1 cellular context compared by ENCODE assay signal in the genomic region with DNA sequence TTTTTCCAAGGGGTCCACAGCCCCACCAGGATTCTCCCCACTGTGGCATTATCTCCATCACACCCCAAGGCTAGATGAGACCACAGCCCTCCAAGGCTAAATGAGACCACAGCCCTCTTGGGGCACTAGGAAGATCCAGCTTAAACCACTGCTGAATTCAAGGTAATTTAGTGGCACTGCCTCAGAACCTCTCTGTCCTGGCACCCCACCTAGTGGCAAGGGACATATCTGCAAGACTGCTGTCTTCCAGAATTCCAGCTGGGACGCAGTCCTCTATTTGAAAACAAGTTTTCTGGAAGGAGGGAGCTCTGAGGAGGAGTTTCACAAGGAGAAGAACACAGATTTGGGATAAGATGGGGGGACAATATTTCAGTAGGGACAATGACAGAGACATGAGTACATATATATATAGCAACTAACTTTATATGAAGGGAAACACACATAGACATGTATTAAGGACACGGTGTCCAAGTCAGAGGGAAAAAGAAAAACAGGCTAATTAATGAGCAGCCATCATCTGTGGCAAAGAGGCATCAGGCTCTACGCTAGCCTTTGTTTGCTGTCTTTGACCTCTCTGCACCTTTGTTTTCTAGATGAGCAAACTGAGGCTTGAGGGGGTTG.
TF ChIP-seq lines count a peak whose summit lies in the region.

No MANE protein-coding gene starts in this region.

TF ChIP-seq in WTC11, 78 proteins besides CTCF, POLR2A, EP300 and RAD21:
- TF ChIP-seq EMX1 (CRISPR knock-in tag; IDR thresholded peaks at IDR 0.05) (no peak), FOXP1 (CRISPR knock-in tag; IDR thresholded peaks at IDR 0.05; ENCODE audit: borderline replicate concordance) (no peak), HMGA2 (CRISPR knock-in tag; IDR thresholded peaks at IDR 0.05) (no peak), ZNF416 (CRISPR knock-in tag; IDR thresholded peaks at IDR 0.05) (no peak), SOX15 (CRISPR knock-in tag; IDR thresholded peaks at IDR 0.05) (no peak), ETV6 (CRISPR knock-in tag; IDR thresholded peaks at IDR 0.05) (no peak), ZNF396 (CRISPR knock-in tag; IDR thresholded peaks at IDR 0.05; ENCODE audit: borderline replicate concordance) (no peak), TP53 (CRISPR knock-in tag; IDR thresholded peaks at IDR 0.05) (no peak), TCF7 (CRISPR knock-in tag; IDR thresholded peaks at IDR 0.05; ENCODE audit: low read depth) (no peak), ZNF263 (CRISPR knock-in tag; IDR thresholded peaks at IDR 0.05; ENCODE audit: low read depth) (no peak), FOXK1 (CRISPR knock-in tag; IDR thresholded peaks at IDR 0.05) (no peak), SMAD3 (CRISPR knock-in tag; IDR thresholded peaks at IDR 0.05; ENCODE audit: borderline replicate concordance) (no peak), ZNF232 (CRISPR knock-in tag; IDR thresholded peaks at IDR 0.05) (no peak), OVOL2 (CRISPR knock-in tag; IDR thresholded peaks at IDR 0.05; ENCODE audit: borderline replicate concordance) (no peak), SP1 (CRISPR knock-in tag; conservative IDR thresholded peaks at IDR 0.05) (no peak)
- TF ChIP-seq, protein P1, sequence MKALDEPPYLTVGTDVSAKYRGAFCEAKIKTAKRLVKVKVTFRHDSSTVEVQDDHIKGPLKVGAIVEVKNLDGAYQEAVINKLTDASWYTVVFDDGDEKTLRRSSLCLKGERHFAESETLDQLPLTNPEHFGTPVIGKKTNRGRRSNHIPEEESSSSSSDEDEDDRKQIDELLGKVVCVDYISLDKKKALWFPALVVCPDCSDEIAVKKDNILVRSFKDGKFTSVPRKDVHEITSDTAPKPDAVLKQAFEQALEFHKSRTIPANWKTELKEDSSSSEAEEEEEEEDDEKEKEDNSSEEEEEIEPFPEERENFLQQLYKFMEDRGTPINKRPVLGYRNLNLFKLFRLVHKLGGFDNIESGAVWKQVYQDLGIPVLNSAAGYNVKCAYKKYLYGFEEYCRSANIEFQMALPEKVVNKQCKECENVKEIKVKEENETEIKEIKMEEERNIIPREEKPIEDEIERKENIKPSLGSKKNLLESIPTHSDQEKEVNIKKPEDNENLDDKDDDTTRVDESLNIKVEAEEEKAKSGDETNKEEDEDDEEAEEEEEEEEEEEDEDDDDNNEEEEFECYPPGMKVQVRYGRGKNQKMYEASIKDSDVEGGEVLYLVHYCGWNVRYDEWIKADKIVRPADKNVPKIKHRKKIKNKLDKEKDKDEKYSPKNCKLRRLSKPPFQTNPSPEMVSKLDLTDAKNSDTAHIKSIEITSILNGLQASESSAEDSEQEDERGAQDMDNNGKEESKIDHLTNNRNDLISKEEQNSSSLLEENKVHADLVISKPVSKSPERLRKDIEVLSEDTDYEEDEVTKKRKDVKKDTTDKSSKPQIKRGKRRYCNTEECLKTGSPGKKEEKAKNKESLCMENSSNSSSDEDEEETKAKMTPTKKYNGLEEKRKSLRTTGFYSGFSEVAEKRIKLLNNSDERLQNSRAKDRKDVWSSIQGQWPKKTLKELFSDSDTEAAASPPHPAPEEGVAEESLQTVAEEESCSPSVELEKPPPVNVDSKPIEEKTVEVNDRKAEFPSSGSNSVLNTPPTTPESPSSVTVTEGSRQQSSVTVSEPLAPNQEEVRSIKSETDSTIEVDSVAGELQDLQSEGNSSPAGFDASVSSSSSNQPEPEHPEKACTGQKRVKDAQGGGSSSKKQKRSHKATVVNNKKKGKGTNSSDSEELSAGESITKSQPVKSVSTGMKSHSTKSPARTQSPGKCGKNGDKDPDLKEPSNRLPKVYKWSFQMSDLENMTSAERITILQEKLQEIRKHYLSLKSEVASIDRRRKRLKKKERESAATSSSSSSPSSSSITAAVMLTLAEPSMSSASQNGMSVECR (CRISPR knock-in tag; IDR thresholded peaks at IDR 0.05; ENCODE audit: borderline replicate concordance), result no peak
- TF ChIP-seq, protein P2, sequence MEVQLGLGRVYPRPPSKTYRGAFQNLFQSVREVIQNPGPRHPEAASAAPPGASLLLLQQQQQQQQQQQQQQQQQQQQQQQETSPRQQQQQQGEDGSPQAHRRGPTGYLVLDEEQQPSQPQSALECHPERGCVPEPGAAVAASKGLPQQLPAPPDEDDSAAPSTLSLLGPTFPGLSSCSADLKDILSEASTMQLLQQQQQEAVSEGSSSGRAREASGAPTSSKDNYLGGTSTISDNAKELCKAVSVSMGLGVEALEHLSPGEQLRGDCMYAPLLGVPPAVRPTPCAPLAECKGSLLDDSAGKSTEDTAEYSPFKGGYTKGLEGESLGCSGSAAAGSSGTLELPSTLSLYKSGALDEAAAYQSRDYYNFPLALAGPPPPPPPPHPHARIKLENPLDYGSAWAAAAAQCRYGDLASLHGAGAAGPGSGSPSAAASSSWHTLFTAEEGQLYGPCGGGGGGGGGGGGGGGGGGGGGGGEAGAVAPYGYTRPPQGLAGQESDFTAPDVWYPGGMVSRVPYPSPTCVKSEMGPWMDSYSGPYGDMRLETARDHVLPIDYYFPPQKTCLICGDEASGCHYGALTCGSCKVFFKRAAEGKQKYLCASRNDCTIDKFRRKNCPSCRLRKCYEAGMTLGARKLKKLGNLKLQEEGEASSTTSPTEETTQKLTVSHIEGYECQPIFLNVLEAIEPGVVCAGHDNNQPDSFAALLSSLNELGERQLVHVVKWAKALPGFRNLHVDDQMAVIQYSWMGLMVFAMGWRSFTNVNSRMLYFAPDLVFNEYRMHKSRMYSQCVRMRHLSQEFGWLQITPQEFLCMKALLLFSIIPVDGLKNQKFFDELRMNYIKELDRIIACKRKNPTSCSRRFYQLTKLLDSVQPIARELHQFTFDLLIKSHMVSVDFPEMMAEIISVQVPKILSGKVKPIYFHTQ (CRISPR knock-in tag; IDR thresholded peaks at IDR 0.05), result no peak
- TF ChIP-seq, protein P3, sequence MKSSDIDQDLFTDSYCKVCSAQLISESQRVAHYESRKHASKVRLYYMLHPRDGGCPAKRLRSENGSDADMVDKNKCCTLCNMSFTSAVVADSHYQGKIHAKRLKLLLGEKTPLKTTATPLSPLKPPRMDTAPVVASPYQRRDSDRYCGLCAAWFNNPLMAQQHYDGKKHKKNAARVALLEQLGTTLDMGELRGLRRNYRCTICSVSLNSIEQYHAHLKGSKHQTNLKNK (CRISPR knock-in tag; IDR thresholded peaks at IDR 0.05), result no peak
TF ChIP-seq in WTC11: peak in this region for 0.
